ENCODE assay signal across 8 cellular contexts in the genomic region with DNA sequence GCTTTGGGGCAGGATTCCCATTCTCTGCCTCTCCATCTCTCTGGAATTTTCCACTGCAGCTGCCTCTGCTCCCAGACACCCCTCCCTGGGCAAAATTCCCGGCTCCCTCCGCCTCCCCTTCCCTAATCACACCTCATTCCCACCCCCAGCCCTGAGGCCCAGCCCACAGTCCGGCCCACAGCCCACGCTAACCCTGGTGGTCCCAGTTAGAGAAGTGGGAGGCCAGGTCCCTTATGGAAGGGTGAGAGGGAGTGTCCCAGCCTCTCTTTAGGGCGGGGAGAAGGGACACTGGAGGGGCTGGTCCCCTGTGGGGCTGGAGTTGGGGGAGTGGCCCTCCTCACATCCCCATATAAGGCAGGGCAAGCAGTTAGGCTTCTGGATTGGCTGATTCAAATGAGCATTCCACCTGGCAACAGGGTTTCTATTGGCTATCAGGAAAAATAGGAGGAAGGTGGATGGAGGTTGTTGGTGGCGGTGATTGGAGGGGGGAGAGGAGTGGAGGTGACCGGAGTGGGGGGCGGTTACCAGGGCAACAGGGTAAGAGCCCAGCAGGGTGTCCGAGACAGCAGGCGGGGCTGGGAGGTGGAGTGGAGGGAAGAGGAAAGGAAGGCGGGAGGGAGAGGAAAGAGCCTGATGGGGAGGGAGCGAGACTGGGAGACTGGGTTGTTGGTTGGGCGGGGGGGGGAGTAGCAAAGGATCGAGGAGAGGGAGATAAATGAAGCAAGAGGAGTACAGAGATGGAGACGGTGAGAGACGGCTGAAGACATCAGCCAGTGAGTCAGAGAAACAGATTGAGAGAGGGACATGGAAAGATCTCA. TPM values are rescaled to one million over a fixed set of nuclear protein-coding genes. Genes with fewer than 3 reads are reported as not detected.
DNase-seq lines count a peak whose midpoint lies in the region; ATAC-seq and TF ChIP-seq lines count a peak whose summit lies in the region.

No MANE protein-coding gene starts in this region.

- POLR2A ChIA-PET in BJ (lab: Charles Lee), result interaction anchor here (1.5 kb wide), 1 partner anchor 13 kb away, joined by 3 read pairs; no protein-coding TSS in a partner anchor

- H3K36me3 ChIP-seq in BJ (ENCODE audit: control insufficient read depth, insufficient read depth, low read length), result no peaks in the 10 kb centered on the region

- TF ChIP-seq CTCF in BJ (IDR thresholded peaks at IDR 0.05; ENCODE audit: insufficient read depth, low read depth, low read length) (no peak), dorsolateral prefrontal cortex (IDR thresholded peaks at IDR 0.05 in 54 of 56, conservative IDR thresholded peaks at IDR 0.05 in 2 of 56; ENCODE audit: low read depth in 1 of 56, partially characterized antibody in 56 of 56) (peak in 1 of 56 donors; percentile 13)

- ATAC-seq in GM18870 (IDR thresholded peaks at IDR 0.05; ENCODE audit: unreplicated experiment), result peak; percentile 94
- ATAC-seq in HG03060 (IDR thresholded peaks at IDR 0.05; ENCODE audit: low read depth, unreplicated experiment), result peak; percentile 85

- CTCF ChIA-PET in BJ (lab: Yijun Ruan, JAX), result interaction anchor here (0.9 to 13.4 kb wide), 5 partner anchors 11 to 63 kb away, joined by 3 to 222 read pairs (median 32); a partner anchor contains a TSS

- DNase-seq in BJ (ENCODE audit: low read depth) (peak; percentile 98), NCI-H2029 treated with DMSO at 0.1 percent for 48 hours (lab: John Stamatoyannopoulos, UW) (peak; percentile 98), T-helper 9 cell (peak; percentile 24), dorsolateral prefrontal cortex (peak; percentile 53 to 99 (median 88)), left kidney (ENCODE audit: low read depth, low spot score) (peak; percentile 100)
- DNase-seq in stimulated activated CD8-positive, alpha-beta memory T cell treated with anti-CD3 and anti-CD28 coated beads, Interleukin-7, amount 100 ng/mL, for 4 hours (ENCODE audit: low read depth in 2 of 2), result peak; percentile 23 to 27

- intact Hi-C loops in dorsolateral prefrontal cortex (cut with DNase I), result no loop called here

- peak overlapping the region; percentile 41 to 99 (median 93) for H3K27ac ChIP-seq in dorsolateral prefrontal cortex

- H3K27me3 ChIP-seq in BJ (ENCODE audit: control insufficient read depth, insufficient read depth, low read length) (no peaks in the 10 kb centered on the region), dorsolateral prefrontal cortex (no peaks in the 10 kb centered on the region)

- H3K4me3 ChIP-seq in BJ (ENCODE audit: low read depth, low read length), result peak overlapping the region; percentile 24
- peak overlapping the region in 58 of 59 donors; percentile 7 to 83 (median 46) for H3K4me3 ChIP-seq in dorsolateral prefrontal cortex

RNA-seq across cellular contexts. Expression of a gene that starts 1.9 kb away (rescaled TPM):
- polyA plus RNA-seq in BJ (2011; rRNA removed), result 234 and 241 TPM in 2 replicates
- polyA minus RNA-seq in BJ (2011; rRNA and poly(A)+ RNA removed), result 146 and 155 TPM in 2 replicates
- total RNA-seq in dorsolateral prefrontal cortex, result 100 to 1,000 TPM; 117 to 439 (median 242) TPM

RNA-seq across cellular contexts. Expression of a gene that starts 8.1 kb away (rescaled TPM):
- polyA plus RNA-seq in BJ (2011; rRNA removed), result 0.28 and 0.50 TPM in 2 replicates
- 0.38 and 1.0 TPM in 2 replicates for polyA minus RNA-seq in BJ (2011; rRNA and poly(A)+ RNA removed)
- total RNA-seq in dorsolateral prefrontal cortex, result 1 to 10 TPM in 33 of 120 experiments, under 1 TPM in 73, not detected in 14; 0.23 to 3.0 (median 0.75) TPM

RNA-seq across cellular contexts. Expression of a gene that starts 11.3 kb away (rescaled TPM):
- polyA plus RNA-seq in BJ (2011; rRNA removed), result 287 and 345 TPM in 2 replicates
- 107 and 132 TPM in 2 replicates for polyA minus RNA-seq in BJ (2011; rRNA and poly(A)+ RNA removed)
- 100 to 1,000 TPM; 139 to 384 (median 261) TPM for total RNA-seq in dorsolateral prefrontal cortex

RNA-seq across cellular contexts. Expression of a gene that starts 25.1 kb away (rescaled TPM):
- polyA plus RNA-seq in BJ (2011; rRNA removed), result 0.33 and 0.42 TPM in 2 replicates
- polyA minus RNA-seq in BJ (2011; rRNA and poly(A)+ RNA removed), result 0.10 and 0.24 TPM in 2 replicates
- 10 to 100 TPM in 62 of 120 experiments, 1 to 10 TPM in 58; 5.0 to 28.8 (median 10.1) TPM for total RNA-seq in dorsolateral prefrontal cortex

RNA-seq across cellular contexts. Expression of a gene that starts 40.4 kb away (rescaled TPM):
- polyA plus RNA-seq in BJ (2011; rRNA removed), result 128 and 200 TPM in 2 replicates
- 35.6 and 58.7 TPM in 2 replicates for polyA minus RNA-seq in BJ (2011; rRNA and poly(A)+ RNA removed)
- total RNA-seq in dorsolateral prefrontal cortex, result 100 to 1,000 TPM in 69 of 120 experiments, 10 to 100 TPM in 51; 52.6 to 143 (median 103) TPM

Comparison
In these comparisons a context has a peak if more than half of its experiments do, and no peak if none do; other contexts are left out.
1. Peak in every context shown above with its lines: DNase-seq, ATAC-seq, H3K4me3 ChIP-seq and H3K27ac ChIP-seq.
2. DNase-seq: peak in every context shown above with its lines; median percentile 100 in left kidney; 98 in BJ; 98 in NCI-H2029 treated with DMSO at 0.1 percent for 48 hours; 88 in dorsolateral prefrontal cortex; 25 in stimulated activated CD8-positive, alpha-beta memory T cell treated with anti-CD3 and anti-CD28 coated beads, Interleukin-7, amount 100 ng/mL, for 4 hours; 24 in T-helper 9 cell.